Comparison of ENCODE assay signal across 22 cellular contexts in genomic region chr12:24890048-24890447, GRCh38. TPM values are rescaled to one million over a fixed set of nuclear protein-coding genes. Genes with fewer than 3 reads are reported as not detected.
A peak's percentile ranks its signal among the peaks of the same experiment; 100 is the strongest.
DNase-seq lines count a peak whose midpoint lies in the region; ATAC-seq and TF ChIP-seq lines count a peak whose summit lies in the region.
"Had no signal": no experiment of that assay in that cellular context is flagged by ENCODE, and none has a peak within 500 bp of the region (broad histone marks: within the 10 kb centered on the region; RNA-seq: fewer than 3 reads in every experiment).

No MANE protein-coding gene starts in this region.

- H3K27me3 Mint-ChIP-seq in WTC11 (ENCODE audit: low read depth) (no peaks in the 10 kb centered on the region), neural crest cell (ENCODE audit: low read depth) (no peaks in the 10 kb centered on the region), type B pancreatic cell (no peaks in the 10 kb centered on the region)
- H3K27me3 Mint-ChIP-seq: B cell; CD8-positive, alpha-beta memory T cell had no signal

- H3K9me3 ChIP-seq in PC-9 (ENCODE audit: insufficient read depth, low read depth), result no peaks in the 10 kb centered on the region
- H3K9me3 ChIP-seq: A549; BLaER1 treated with 17β-estradiol and CSF1 and Interleukin-3, amounts not matched to agents 10 nM and 100 nM had no signal

- H3K4me1 ChIP-seq in PC-9 (replicated peaks; ENCODE audit: insufficient read depth), result no peaks in the 10 kb centered on the region
- H3K4me1 ChIP-seq: A549 had no signal

- CTCF ChIA-PET in WTC11 (lab: Charles Lee) (no interaction called here), PC-9 (lab: Charles Lee) (no interaction called here)

- H3K27ac Mint-ChIP-seq in WTC11 (peak overlapping the region; percentile 12; the same call in 1 of the 2 replicates), neural crest cell (ENCODE audit: unreplicated experiment) (peak overlapping the region; percentile 57), type B pancreatic cell (peak overlapping the region; percentile 95)
- H3K27ac Mint-ChIP-seq: B cell; CD4-positive, alpha-beta memory T cell; CD8-positive, alpha-beta memory T cell had no signal

- H3K36me3 ChIP-seq in PC-9 (ENCODE audit: low read depth), result no peaks in the 10 kb centered on the region

- H3K9me3 Mint-ChIP-seq in WTC11, result no peaks in the 10 kb centered on the region
- H3K9me3 Mint-ChIP-seq in neural crest cell, result no peaks in the 10 kb centered on the region
- no peaks in the 10 kb centered on the region for H3K9me3 Mint-ChIP-seq in type B pancreatic cell
- H3K9me3 Mint-ChIP-seq: CD8-positive, alpha-beta memory T cell had no signal

- H3K79me2 ChIP-seq in PC-9 (ENCODE audit: low read depth), result no peaks in the 10 kb centered on the region

- BruUV-seq in PC-9 (replicated peaks; lab: Mats Ljungman, UMichigan), result no TSS peak

- H3K4me3 Mint-ChIP-seq in WTC11, result no peak overlapping the region
- no peak overlapping the region for H3K4me3 Mint-ChIP-seq in neural crest cell
- no peak overlapping the region for H3K4me3 Mint-ChIP-seq in type B pancreatic cell
- H3K4me3 Mint-ChIP-seq: B cell; CD4-positive, alpha-beta memory T cell; CD8-positive, alpha-beta memory T cell had no signal

- H4K20me1 ChIP-seq in PC-9 (ENCODE audit: insufficient read depth), result no peaks in the 10 kb centered on the region

- H3K4me2 ChIP-seq in PC-9, result no peak overlapping the region
- H3K4me2 ChIP-seq: A549; BLaER1 treated with 17β-estradiol and CSF1 and Interleukin-3, amounts not matched to agents 10 nM and 100 nM had no signal

- no peak overlapping the region for H3K4me3 ChIP-seq in PC-9
- H3K4me3 ChIP-seq: A549; BLaER1 treated with 17β-estradiol and CSF1 and Interleukin-3, amounts not matched to agents 10 nM and 100 nM; GM12878 had no signal

- POLR2A ChIA-PET in WTC11 (lab: Charles Lee), result no interaction called here
- POLR2A ChIA-PET in PC-9 (lab: Charles Lee; ENCODE audit: unreplicated experiment), result interaction anchor here (0.6 kb wide), 1 partner anchor 183 kb away, joined by 4 read pairs; no protein-coding TSS in a partner anchor

- H3K36me3 Mint-ChIP-seq in WTC11 (peaks cover 47% of the 10 kb centered on the region), neural crest cell (ENCODE audit: low read depth) (peaks cover 14% of the 10 kb centered on the region), type B pancreatic cell (peaks cover 43% of the 10 kb centered on the region)
- H3K36me3 Mint-ChIP-seq: CD4-positive, alpha-beta memory T cell; CD8-positive, alpha-beta memory T cell had no signal

- intact Hi-C loops in PC-9 (cut with micrococcal nuclease; ENCODE audit: unreplicated experiment), result no loop called here

- no peak overlapping the region for H2AFZ ChIP-seq in PC-9

- no peak for ATAC-seq in WTC11
- ATAC-seq: A549, GM12878 had no signal

- no peaks in the 10 kb centered on the region for H3F3A ChIP-seq in PC-9 (ENCODE audit: insufficient read depth, low read depth)

- no peaks in the 10 kb centered on the region for H3K9me2 ChIP-seq in PC-9 (ENCODE audit: insufficient read depth)

- no peak for DNase-seq in WTC11 (ENCODE audit: low spot score)
- no peak for DNase-seq in neural crest cell (ENCODE audit: low read depth, low spot score)
- no peak for DNase-seq in type B pancreatic cell (ENCODE audit: extremely low spot score, unreplicated experiment)
- no peak for DNase-seq in PC-9
- no peak for DNase-seq in HK-2 (ENCODE audit: unreplicated experiment)
- DNase-seq: AML-193; CD4-positive, alpha-beta memory T cell; CD8-positive, alpha-beta memory T cell; COR-L47; DMS 273 treated with DMSO at 0.1 percent for 48 hours; DMS153; DMS53; DMS79; DND-41; EL; GDM1 had no signal

- peaks cover 25% of the 10 kb centered on the region for H3K4me1 Mint-ChIP-seq in WTC11
- peaks cover 12% of the 10 kb centered on the region for H3K4me1 Mint-ChIP-seq in neural crest cell
- H3K4me1 Mint-ChIP-seq in type B pancreatic cell (ENCODE audit: unreplicated experiment), result peaks cover 2% of the 10 kb centered on the region
- H3K4me1 Mint-ChIP-seq: CD4-positive, alpha-beta memory T cell; CD8-positive, alpha-beta memory T cell had no signal

- TF ChIP-seq CTCF in WTC11 (IDR thresholded peaks at IDR 0.05) (no peak), neural crest cell (conservative IDR thresholded peaks at IDR 0.05) (no peak), type B pancreatic cell (conservative IDR thresholded peaks at IDR 0.05) (no peak), PC-9 (conservative IDR thresholded peaks at IDR 0.05) (no peak)

- H3K27me3 ChIP-seq in PC-9 (ENCODE audit: insufficient read depth, low read depth), result no peaks in the 10 kb centered on the region
- H3K27me3 ChIP-seq: BLaER1 treated with 17β-estradiol and CSF1 and Interleukin-3, amounts not matched to agents 10 nM and 100 nM had no signal

- no peak overlapping the region for H3K27ac ChIP-seq in PC-9
- H3K27ac ChIP-seq: 22Rv1, A549, C4-2B had no signal

TF ChIP-seq in WTC11, 78 proteins besides CTCF, POLR2A, EP300 and RAD21:
- TF ChIP-seq RORB (CRISPR knock-in tag; IDR thresholded peaks at IDR 0.05), result no peak
- TF ChIP-seq E2F4 (CRISPR knock-in tag; IDR thresholded peaks at IDR 0.05; ENCODE audit: borderline replicate concordance, low read depth), result no peak
- TF ChIP-seq STAT6 (CRISPR knock-in tag; conservative IDR thresholded peaks at IDR 0.05; ENCODE audit: low read depth), result no peak
- no peak for TF ChIP-seq JUN (CRISPR knock-in tag; IDR thresholded peaks at IDR 0.05)

RNA-seq across cellular contexts. Expression of gene BCAT1, which starts 58.9 kb away (rescaled TPM):
- total RNA-seq in WTC11 (2021) (239 to 267 TPM (median 240 TPM) in 3 replicates), neural crest cell (199 TPM in 2 replicates), type B pancreatic cell (ENCODE audit: low replicate concordance) (153 and 573 TPM in 2 replicates), PC-9 (2021) (75.4 and 78.6 TPM in 2 replicates)

Comparison
In these comparisons a context has a peak if more than half of its experiments do, and no peak if none do; other contexts are left out.
1. H3K27ac Mint-ChIP-seq: peak in every context shown above with its lines; median percentile 95 in type B pancreatic cell; 57 in neural crest cell; 12 in WTC11.